Comparison of ENCODE assay signal across 1 cellular context in genomic region chr19:44692379-44692721, GRCh38.
TF ChIP-seq lines count a peak whose summit lies in the region.

No MANE protein-coding gene starts in this region.

TF ChIP-seq in endothelial cell of umbilical vein, 7 proteins besides CTCF, POLR2A, EP300 and RAD21:
- TF ChIP-seq MYC (IDR thresholded peaks at IDR 0.05; ENCODE audit: low read depth, low read length) = no peak
